ENCODE assay signal across 23 cellular contexts in the genomic region with DNA sequence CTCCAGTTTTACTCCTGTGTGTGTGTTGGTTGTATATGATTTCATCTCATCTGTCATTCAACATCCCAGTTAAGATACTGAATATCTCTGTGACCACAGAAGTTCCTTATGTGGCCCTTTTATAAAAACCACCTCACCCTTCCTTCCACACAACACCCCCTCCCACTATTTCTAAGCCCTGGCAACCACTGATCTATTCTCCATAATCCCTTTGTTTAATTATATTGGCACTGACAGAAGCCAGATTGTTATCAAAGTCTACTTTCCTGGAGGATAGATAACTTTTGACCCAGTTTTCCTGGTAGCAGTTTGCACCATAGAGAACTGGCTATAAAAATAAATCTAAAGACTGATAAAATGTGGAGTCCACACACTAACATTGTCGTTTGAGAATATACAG.
DNase-seq lines count a peak whose midpoint lies in the region; ATAC-seq, FAIRE-seq and TF ChIP-seq lines count a peak whose summit lies in the region.
"Had no signal": no experiment of that assay in that cellular context is flagged by ENCODE, and none has a peak within 500 bp of the region (broad histone marks: within the 10 kb centered on the region; RNA-seq: fewer than 3 reads in every experiment).

No MANE protein-coding gene starts in this region.

- no peak overlapping the region for H2AFZ ChIP-seq in endothelial cell of umbilical vein (ENCODE audit: low read depth, low read length)

- no peaks in the 10 kb centered on the region for H3K9me3 ChIP-seq in endothelial cell of umbilical vein (replicated peaks; ENCODE audit: control insufficient read depth, insufficient read depth, low read length)
- H3K9me3 ChIP-seq: BE2C, BLaER1, Caco-2 had no signal

- no peak overlapping the region for H3K4me3 ChIP-seq in endothelial cell of umbilical vein (replicated peaks in 1 of 3; ENCODE audit: insufficient read depth in 1 of 3, low read depth in 1 of 3, low read length in 3 of 3)
- H3K4me3 ChIP-seq: BLaER1 had no signal

- H3K79me2 ChIP-seq in endothelial cell of umbilical vein (ENCODE audit: control insufficient read depth, insufficient read depth, low read length): no peaks in the 10 kb centered on the region

- POLR2A ChIA-PET in endothelial cell of umbilical vein (lab: Charles Lee): no interaction called here

- DNase-seq in SK-N-DZ (ENCODE audit: low spot score) (peak; percentile 17), amniotic epithelial cell (ENCODE audit: low read depth) (peak; percentile 21), endothelial cell of umbilical vein (ENCODE audit: low read depth, low spot score) (peak; percentile 77), endothelial cell (ENCODE audit: low spot score) (no peak), NCI-H1105 treated with DMSO at 0.1 percent for 48 hours (lab: John Stamatoyannopoulos, UW) (no peak), Right ventricle myocardium superior (no peak)
- DNase-seq: 8988T; ACHN; BE2C; C1 segment of cervical spinal cord; Caco-2; Calu3; CD4-positive, alpha-beta T cell; CD8-positive, alpha-beta T cell; DMS79 treated with DMSO at 0.1 percent for 48 hours; GF-D8 had no signal

- no peak overlapping the region for H3K27ac Mint-ChIP-seq in endothelial cell (ENCODE audit: unreplicated experiment)
- H3K27ac Mint-ChIP-seq: CD4-positive, alpha-beta T cell; CD8-positive, alpha-beta T cell had no signal

- H3K4me1 ChIP-seq in endothelial cell of umbilical vein (ENCODE audit: control insufficient read depth, extremely low read depth, insufficient read depth, low read length): peaks cover 5% of the 10 kb centered on the region
- H3K4me1 ChIP-seq: BE2C, BLaER1, Caco-2 had no signal

- FAIRE-seq in endothelial cell of umbilical vein (lab: Jason Lieb, UNC): peak; percentile 15
- FAIRE-seq: A204.1, D721Med, G401.6, GM12891, GM19239 had no signal

- H4K20me1 ChIP-seq in endothelial cell of umbilical vein (replicated peaks; ENCODE audit: control insufficient read depth, extremely low read depth, insufficient read depth, low read length): no peaks in the 10 kb centered on the region
- H4K20me1 ChIP-seq: BLaER1 had no signal

- no peaks in the 10 kb centered on the region for H3K9me3 Mint-ChIP-seq in endothelial cell (ENCODE audit: unreplicated experiment)

- peaks cover 4% of the 10 kb centered on the region for H3K4me1 Mint-ChIP-seq in endothelial cell (ENCODE audit: unreplicated experiment)

- no peak for TF ChIP-seq CTCF in endothelial cell of umbilical vein (IDR thresholded peaks at IDR 0.05; ENCODE audit: extremely low read depth in 1 of 2, insufficient read depth in 1 of 2, low read depth in 1 of 2, low read length in 2 of 2)
- no peak for TF ChIP-seq CTCF in endothelial cell (IDR thresholded peaks at IDR 0.05; ENCODE audit: unreplicated experiment)

- TF ChIP-seq POLR2A in endothelial cell of umbilical vein (IDR thresholded peaks at IDR 0.05; ENCODE audit: low read depth, low read length): no peak

- dilution Hi-C loops in endothelial cell of umbilical vein (cut with MboI; ENCODE audit: extremely low pct_ligation_motif_present, low sequenced_read_pairs): no loop called here

- intact Hi-C loops in endothelial cell of umbilical vein (cut with micrococcal nuclease) (no loop called here), Right ventricle myocardium superior (cut with DNase I) (loop anchor here (10.0 kb wide), 1 partner anchor 1094 kb away; no protein-coding TSS in a partner anchor)

- CTCF ChIA-PET in endothelial cell of umbilical vein (lab: Charles Lee): interaction anchor here (1.2 kb wide), 1 partner anchor 1069 kb away, joined by 3 read pairs; no protein-coding TSS in a partner anchor

- no peak for ATAC-seq in GM21423 (IDR thresholded peaks at IDR 0.05; ENCODE audit: unreplicated experiment)
- ATAC-seq in Right ventricle myocardium superior (ENCODE audit: poor library complexity): no peak
- ATAC-seq: CD8-positive, alpha-beta T cell had no signal

- BruUV-seq in endothelial cell of umbilical vein (replicated peaks; lab: Mats Ljungman, UMichigan): no TSS peak

- no peak overlapping the region for H3K9ac ChIP-seq in endothelial cell of umbilical vein (replicated peaks; ENCODE audit: extremely low read depth, insufficient read depth, low read length)
- H3K9ac ChIP-seq: BLaER1 had no signal

- H3K27ac ChIP-seq in endothelial cell of umbilical vein (ENCODE audit: insufficient read depth, low read depth, low read length): no peak overlapping the region
- H3K27ac ChIP-seq: BLaER1 had no signal

- no peak overlapping the region for H3K4me3 Mint-ChIP-seq in endothelial cell (ENCODE audit: unreplicated experiment)
- H3K4me3 Mint-ChIP-seq: CD4-positive, alpha-beta T cell; CD8-positive, alpha-beta T cell had no signal

- no peaks in the 10 kb centered on the region for H3K27me3 Mint-ChIP-seq in endothelial cell (ENCODE audit: unreplicated experiment)
- H3K27me3 Mint-ChIP-seq: CD4-positive, alpha-beta T cell had no signal

- no peak overlapping the region for H3K4me2 ChIP-seq in endothelial cell of umbilical vein (ENCODE audit: insufficient read depth, low read length)
- H3K4me2 ChIP-seq: BLaER1 had no signal

- H3K36me3 ChIP-seq in endothelial cell of umbilical vein (ENCODE audit: control insufficient read depth in 2 of 2, extremely low read depth in 1 of 2, insufficient read depth in 2 of 2, low read length in 2 of 2): no peaks in the 10 kb centered on the region
- H3K36me3 ChIP-seq: BE2C, BLaER1 had no signal

- no peaks in the 10 kb centered on the region for H3K36me3 Mint-ChIP-seq in endothelial cell (ENCODE audit: low read depth, unreplicated experiment)
- H3K36me3 Mint-ChIP-seq: CD8-positive, alpha-beta T cell had no signal

- no peaks in the 10 kb centered on the region for H3K9me1 ChIP-seq in endothelial cell of umbilical vein (replicated peaks; ENCODE audit: control insufficient read depth, extremely low read depth, insufficient read depth, low read length)

- H3K27me3 ChIP-seq in endothelial cell of umbilical vein (ENCODE audit: control insufficient read depth in 2 of 2, insufficient read depth in 2 of 2, low read length in 2 of 2): no peaks in the 10 kb centered on the region
- H3K27me3 ChIP-seq: BE2C, BLaER1 had no signal

TF ChIP-seq in endothelial cell of umbilical vein, 7 proteins besides CTCF, POLR2A, EP300 and RAD21:
- TF ChIP-seq EZH2 (IDR thresholded peaks at IDR 0.05; ENCODE audit: borderline replicate concordance, low read depth, low read length, severe bottlenecking) (no peak), MYC (IDR thresholded peaks at IDR 0.05; ENCODE audit: low read depth, low read length) (no peak), MAX (IDR thresholded peaks at IDR 0.05; ENCODE audit: insufficient read depth, insufficient read length) (no peak), POLR2AphosphoS5 (IDR thresholded peaks at IDR 0.05; ENCODE audit: insufficient read depth, low read depth, low read length) (no peak), GATA2 (IDR thresholded peaks at IDR 0.05; ENCODE audit: insufficient read depth, insufficient read length, low read depth, low read length) (peak; percentile 81)

Comparison
In these comparisons a context has a peak if more than half of its experiments do, and no peak if none do; other contexts are left out.
1. DNase-seq: peak in SK-N-DZ (single experiment), amniotic epithelial cell (single experiment) and endothelial cell of umbilical vein (single experiment); none in endothelial cell (single experiment), NCI-H1105 treated with DMSO at 0.1 percent for 48 hours (single experiment) and Right ventricle myocardium superior (single experiment).